35 cellular contexts compared by ENCODE assay signal in genomic region chr9:28394774-28395173, GRCh38.
"Had no signal": no experiment of that assay in that cellular context is flagged by ENCODE, and none has a peak within 500 bp of the region (broad histone marks: within the 10 kb centered on the region; RNA-seq: fewer than 3 reads in every experiment).

No MANE protein-coding gene starts in this region.

- H3K4me1 Mint-ChIP-seq: activated B cell treated with CpG ODN at 0.5 μM for 24 hours; activated CD4-positive, alpha-beta T cell treated with anti-CD3 and anti-CD28 coated beads, Interleukin-2, amount 10 ng/mL, durations not matched to agents 24 days and 14 days; activated naive CD8-positive, alpha-beta T cell treated with anti-CD3 and anti-CD28 coated beads for 36 hours; activated T-helper 17 cell treated with anti-CD3 and anti-CD28 coated beads, Interleukin-2, amount 50 U/mL, for 72 hours; brain; central memory CD8-positive, alpha-beta T cell had no signal

- H3K36me3 Mint-ChIP-seq: activated CD4-positive, alpha-beta memory T cell treated with anti-CD3 and anti-CD28 coated beads for 36 hours; activated naive CD4-positive, alpha-beta T cell treated with anti-CD3 and anti-CD28 coated beads, Interleukin-2, amount 50 U/mL, for 72 hours; activated naive CD8-positive, alpha-beta T cell treated with anti-CD3 and anti-CD28 coated beads for 36 hours; brain had no signal

- H3K9me3 ChIP-seq: adrenal gland, ascending aorta had no signal

- H3K9me3 Mint-ChIP-seq: activated CD4-positive, alpha-beta T cell treated with anti-CD3 and anti-CD28 coated beads, Interleukin-2, amount 10 ng/mL, durations not matched to agents 24 days and 14 days; activated naive CD4-positive, alpha-beta T cell treated with anti-CD3 and anti-CD28 coated beads for 36 hours; activated naive CD8-positive, alpha-beta T cell treated with anti-CD3 and anti-CD28 coated beads for 36 hours; activated T-cell treated with anti-CD3 and anti-CD28 coated beads, Interleukin-2, amount 50 U/mL, for 4 hours; activated T-helper 1 cell treated with anti-CD3 and anti-CD28 coated beads, Interleukin-12 subunit alpha, Interleukin-12 subunit beta, Interleukin-2, Interleukin-4 antibody, amounts not matched to agents 30 ng/mL and 10 ng/mL and 1 ng/mL, durations not matched to agents 14 hours and 24 hours and 36 hours; activated T-helper 17 cell treated with anti-CD3 and anti-CD28 coated beads, Interleukin-2, amount 50 U/mL, for 72 hours; brain had no signal

- H3K4me3 Mint-ChIP-seq: activated B cell treated with CpG ODN at 0.5 μM for 24 hours; activated CD4-positive, alpha-beta memory T cell treated with anti-CD3 and anti-CD28 coated beads for 36 hours; activated CD4-positive, alpha-beta T cell treated with anti-CD3 and anti-CD28 coated beads, Interleukin-2, amount 10 ng/mL, durations not matched to agents 24 days and 14 days; activated CD8-positive, alpha-beta T cell treated with anti-CD3 and anti-CD28 coated beads for 36 hours; activated naive CD4-positive, alpha-beta T cell treated with anti-CD3 and anti-CD28 coated beads for 36 hours; activated naive CD8-positive, alpha-beta T cell treated with anti-CD3 and anti-CD28 coated beads for 36 hours; activated T-cell treated with anti-CD3 and anti-CD28 coated beads, Interleukin-2, amount 50 U/mL, for 4 hours; activated T-cell treated with anti-CD3 and anti-CD28 coated beads, Interleukin-2, amount 50 U/mL, for 72 hours; activated T-helper 1 cell treated with anti-CD3 and anti-CD28 coated beads, Interleukin-12 subunit alpha, Interleukin-12 subunit beta, Interleukin-2, Interleukin-4 antibody, amounts not matched to agents 30 ng/mL and 10 ng/mL and 1 ng/mL, durations not matched to agents 14 hours and 24 hours and 36 hours; activated T-helper 17 cell treated with anti-CD3 and anti-CD28 coated beads, Interleukin-2, amount 50 U/mL, for 72 hours; brain; central memory CD8-positive, alpha-beta T cell; T-helper 1 cell treated with Interleukin-12 subunit alpha and Interleukin-12 subunit beta and Interleukin-4 antibody, amounts not matched to agents 30 μg/mL and 1 μg/mL, for 36 hours; T-helper 2 cell treated with Interferon-gamma antibody and Interleukin-4, amounts not matched to agents 5 μg/mL and 100 μg/mL, for 36 hours had no signal

- H3K4me1 ChIP-seq: adrenal gland, ascending aorta had no signal

- H3K27me3 Mint-ChIP-seq: activated B cell treated with CpG ODN at 0.5 μM for 24 hours; activated CD4-positive, alpha-beta memory T cell treated with anti-CD3 and anti-CD28 coated beads for 36 hours; activated CD4-positive, alpha-beta T cell treated with anti-CD3 and anti-CD28 coated beads, Interleukin-2, amount 10 ng/mL, durations not matched to agents 24 days and 14 days; activated CD8-positive, alpha-beta T cell treated with anti-CD3 and anti-CD28 coated beads for 36 hours; activated naive CD8-positive, alpha-beta T cell treated with anti-CD3 and anti-CD28 coated beads for 36 hours; activated T-helper 17 cell treated with anti-CD3 and anti-CD28 coated beads, Interleukin-2, amount 50 U/mL, for 72 hours; central memory CD8-positive, alpha-beta T cell had no signal

- H3K27me3 ChIP-seq: adrenal gland, ascending aorta, cardiac muscle cell had no signal

- H3K36me3 ChIP-seq: adrenal gland, ascending aorta, cardiac muscle cell had no signal

- H3K4me3 ChIP-seq: adrenal gland, ascending aorta, cardiac muscle cell had no signal

- DNase-seq: activated B cell treated with CpG ODN at 0.5 μM for 24 hours; activated CD4-positive, alpha-beta memory T cell treated with anti-CD3 and anti-CD28 coated beads for 36 hours; activated CD4-positive, alpha-beta T cell treated with anti-CD3 and anti-CD28 coated beads for 4 hours; activated CD4-positive, alpha-beta T cell treated with anti-CD3 and anti-CD28 coated beads, Interleukin-2, amount 10 ng/mL, durations not matched to agents 24 days and 14 days; activated CD4-positive, alpha-beta T cell treated with anti-CD3 and anti-CD28 coated beads, Interleukin-2, amount 50 U/mL, for 1 hour; activated CD4-positive, alpha-beta T cell treated with anti-CD3 and anti-CD28 coated beads, Interleukin-2, amount 50 U/mL, for 4 hours; activated CD4-positive, CD25-positive, alpha-beta regulatory T cell treated with anti-CD3 and anti-CD28 coated beads, Interleukin-2, amount 50 U/mL, for 72 hours; activated CD8-positive, alpha-beta memory T cell treated with anti-CD3 and anti-CD28 coated beads, Interleukin-2, amount 50 U/mL, for 4 hours; activated CD8-positive, alpha-beta T cell treated with anti-CD3 and anti-CD28 coated beads for 36 hours; activated effector memory CD4-positive, alpha-beta T cell treated with anti-CD3 and anti-CD28 coated beads, Interleukin-2, amount 50 U/mL, for 16 hours; activated gamma-delta T cell treated with Interleukin-2 at 50 U/mL for 16 hours; activated naive CD4-positive, alpha-beta T cell; activated naive CD4-positive, alpha-beta T cell treated with anti-CD3 and anti-CD28 coated beads for 36 hours; activated naive CD4-positive, alpha-beta T cell treated with anti-CD3 and anti-CD28 coated beads, Interleukin-2, amount 50 U/mL, for 16 hours; activated naive CD8-positive, alpha-beta T cell treated with anti-CD3 and anti-CD28 coated beads for 36 hours; activated T-cell treated with anti-CD3 and anti-CD28 coated beads for 4 hours; activated T-cell treated with anti-CD3 and anti-CD28 coated beads, Interleukin-2, amount 50 U/mL, for 1 hour; activated T-cell treated with anti-CD3 and anti-CD28 coated beads, Interleukin-2, amount 50 U/mL, for 4 hours; activated T-cell treated with anti-CD3 and anti-CD28 coated beads, Interleukin-2, amount 50 U/mL, for 72 hours; adrenal gland; amniotic stem cell; caudate nucleus; cerebellar nuclear complex; T-helper 2 cell; T-helper 9 cell had no signal

- H3K27ac Mint-ChIP-seq: activated B cell treated with CpG ODN at 0.5 μM for 24 hours; activated CD4-positive, alpha-beta memory T cell treated with anti-CD3 and anti-CD28 coated beads for 36 hours; activated CD4-positive, alpha-beta T cell treated with anti-CD3 and anti-CD28 coated beads, Interleukin-2, amount 10 ng/mL, durations not matched to agents 24 days and 14 days; activated CD8-positive, alpha-beta T cell treated with anti-CD3 and anti-CD28 coated beads for 36 hours; activated naive CD4-positive, alpha-beta T cell treated with anti-CD3 and anti-CD28 coated beads for 36 hours; activated naive CD4-positive, alpha-beta T cell treated with anti-CD3 and anti-CD28 coated beads, Interleukin-2, amount 50 U/mL, for 72 hours; activated naive CD8-positive, alpha-beta T cell treated with anti-CD3 and anti-CD28 coated beads for 36 hours; activated T-cell treated with anti-CD3 and anti-CD28 coated beads, Interleukin-2, amount 50 U/mL, for 72 hours; activated T-helper 1 cell treated with anti-CD3 and anti-CD28 coated beads, Interleukin-12 subunit alpha, Interleukin-12 subunit beta, Interleukin-2, Interleukin-4 antibody, amounts not matched to agents 30 ng/mL and 10 ng/mL and 1 ng/mL, durations not matched to agents 14 hours and 24 hours and 36 hours; activated T-helper 17 cell treated with anti-CD3 and anti-CD28 coated beads, Interleukin-2, amount 50 U/mL, for 72 hours; brain; T-helper 1 cell treated with Interleukin-12 subunit alpha and Interleukin-12 subunit beta and Interleukin-4 antibody, amounts not matched to agents 30 μg/mL and 1 μg/mL, for 36 hours; T-helper 2 cell treated with Interferon-gamma antibody and Interleukin-4, amounts not matched to agents 5 μg/mL and 100 μg/mL, for 36 hours had no signal

- H3K27ac ChIP-seq: adrenal gland, ascending aorta, cardiac muscle cell, VCaP had no signal
